Comparison of ENCODE assay signal across 34 cellular contexts in genomic region chr9:38771593-38771992, GRCh38. TPM values are rescaled to one million over a fixed set of nuclear protein-coding genes. Genes with fewer than 3 reads are reported as not detected.
"Had no signal": no experiment of that assay in that cellular context is flagged by ENCODE, and none has a peak within 500 bp of the region (broad histone marks: within the 10 kb centered on the region; RNA-seq: fewer than 3 reads in every experiment).

No MANE protein-coding gene starts in this region.

- H3K4me2 ChIP-seq: KMS-11, PC-9 had no signal

- H3K9ac ChIP-seq: KMS-11 had no signal

- H3K4me3 Mint-ChIP-seq: T-cell had no signal

- ATAC-seq: Panc1, Right ventricle myocardium inferior, T-cell had no signal

- DNase-seq: Karpas-422, MM.1S, MV-4-11, NCI-H1092, NCI-H1105, NCI-H1417 treated with DMSO at 0.1 percent for 48 hours, NCI-H1436 treated with DMSO at 0.1 percent for 48 hours, NCI-H1694 treated with DMSO at 0.1 percent for 48 hours, NCI-H187 treated with DMSO at 0.1 percent for 48 hours, NCI-H2029, NCI-H2107, NCI-H2171, NCI-H226, NCI-H510A, NCI-H524, NCI-H748 treated with DMSO at 0.1 percent for 48 hours, NCI-H82, PC-9, SHP77, SIG-M5, SJCRH30, T-cell had no signal

- H3K27me3 ChIP-seq: SJCRH30 had no signal

- H3K9me3 ChIP-seq: SJCRH30 had no signal

- H3K4me3 ChIP-seq: PC-9, SJCRH30, SK-N-MC had no signal

- H3K4me1 ChIP-seq: SJCRH30 had no signal

- H3K36me3 ChIP-seq: SJCRH30 had no signal

- H3K27ac ChIP-seq: KMS-11, PC-9, RWPE1, SJCRH30, SK-N-MC had no signal

- H3K4me1 Mint-ChIP-seq: T-cell had no signal

- H3K36me3 Mint-ChIP-seq: T-cell had no signal

- H3K27ac Mint-ChIP-seq: T-cell had no signal

- H2AFZ ChIP-seq: PC-9 had no signal

- FAIRE-seq: RCC 7860 had no signal

RNA-seq across cellular contexts. Expression of gene FAM240B, which starts 51.7 kb away (rescaled TPM):
- total RNA-seq: LHCN-M2; MCF 10A; OCI-LY7; PC-9; Right ventricle myocardium inferior; RPMI7951; SJCRH30; SK-MEL-5; T-cell; T-helper 1 cell treated with Interleukin-12 subunit alpha and Interleukin-12 subunit beta and Interleukin-4 antibody, amounts not matched to agents 30 ng/mL and 1 ng/mL, for 36 hours had no signal
